Comparison of ENCODE assay signal across 22 cellular contexts in genomic region chr20:46580613-46581012, GRCh38. TPM values are rescaled to one million over a fixed set of nuclear protein-coding genes. Genes with fewer than 3 reads are reported as not detected.
DNase-seq lines count a peak whose midpoint lies in the region; ATAC-seq, FAIRE-seq and TF ChIP-seq lines count a peak whose summit lies in the region.
"Had no signal": no experiment of that assay in that cellular context is flagged by ENCODE, and none has a peak within 500 bp of the region (broad histone marks: within the 10 kb centered on the region; RNA-seq: fewer than 3 reads in every experiment).

No MANE protein-coding gene starts in this region.

- ATAC-seq in GM19452 (IDR thresholded peaks at IDR 0.05; ENCODE audit: unreplicated experiment) = no peak
- ATAC-seq: CD8-positive, alpha-beta T cell had no signal

- WGBS in mesendoderm (ENCODE audit: extremely low coverage, insufficient coverage, low lambda C conversion rate) = no CpG with 5 or more reads among the region's 1 CpG

- H3K4me2 ChIP-seq in mesendoderm (ENCODE audit: low read length) = no peak overlapping the region

- no peak overlapping the region for H3K18ac ChIP-seq in mesendoderm (ENCODE audit: low read length)

- no peak overlapping the region for H4K5ac ChIP-seq in mesendoderm (ENCODE audit: low read length)

- H3K4me1 ChIP-seq in mesendoderm (ENCODE audit: control insufficient read depth, low read depth, low read length) = peaks cover 10% of the 10 kb centered on the region
- H3K4me1 ChIP-seq: HAP-1 had no signal

- H4K8ac ChIP-seq in mesendoderm (ENCODE audit: low read depth, low read length) = no peak overlapping the region

- no peak overlapping the region for H2BK120ac ChIP-seq in mesendoderm (ENCODE audit: low read depth, low read length)

- no peaks in the 10 kb centered on the region for H3K79me1 ChIP-seq in mesendoderm (ENCODE audit: low read length)

- TF ChIP-seq CTCF in bronchial epithelial cell (IDR thresholded peaks at IDR 0.05; ENCODE audit: insufficient read depth, low read length, severe bottlenecking) = no peak

- H3K9ac ChIP-seq in mesendoderm (ENCODE audit: low read length) = no peak overlapping the region

- no peaks in the 10 kb centered on the region for H3K27me3 ChIP-seq in bronchial epithelial cell (ENCODE audit: control insufficient read depth, insufficient read depth, low read length)
- no peaks in the 10 kb centered on the region for H3K27me3 ChIP-seq in mesendoderm (ENCODE audit: insufficient read depth, low read length, poor library complexity)

- DNase-seq in DMS53 (lab: John Stamatoyannopoulos, UW) = peak; percentile 29
- no peak for DNase-seq in DMS53 treated with DMSO at 0.1 percent for 48 hours (lab: John Stamatoyannopoulos, UW; ENCODE audit: unreplicated experiment)
- DNase-seq in RKO (ENCODE audit: low spot score) = peak; percentile 24
- peak; percentile 10 for DNase-seq in bronchial epithelial cell (ENCODE audit: low read depth)
- DNase-seq in mesendoderm = peak; percentile 12
- DNase-seq in NCI-H69 (lab: John Stamatoyannopoulos, UW) = no peak
- no peak for DNase-seq in NCI-H524 treated with DMSO at 0.1 percent for 48 hours (lab: John Stamatoyannopoulos, UW)
- DNase-seq: CD8-positive, alpha-beta T cell; COR-L47; DMS153; HFFc6; IMR-90 had no signal

- no peak overlapping the region for H3K56ac ChIP-seq in mesendoderm (ENCODE audit: low read length)

- H3K4ac ChIP-seq in mesendoderm (ENCODE audit: low read depth, low read length) = no peak overlapping the region

- FAIRE-seq in bronchial epithelial cell (lab: Jason Lieb, UNC) = no peak
- FAIRE-seq: D721Med, GM12892, H1 had no signal

- H3K36me3 ChIP-seq in bronchial epithelial cell (ENCODE audit: control insufficient read depth, insufficient read depth, low read length) = no peaks in the 10 kb centered on the region
- no peaks in the 10 kb centered on the region for H3K36me3 ChIP-seq in mesendoderm (ENCODE audit: control insufficient read depth, insufficient read depth, low read length)
- H3K36me3 ChIP-seq: HAP-1 had no signal

- H2AK5ac ChIP-seq in mesendoderm (ENCODE audit: low read length) = no peak overlapping the region

- H3K79me2 ChIP-seq in mesendoderm (ENCODE audit: control insufficient read depth, insufficient read depth, low read length) = no peaks in the 10 kb centered on the region

- no peak overlapping the region for H3K23ac ChIP-seq in mesendoderm (ENCODE audit: low read length)

- no peak overlapping the region for H2BK5ac ChIP-seq in mesendoderm (ENCODE audit: low read length)

- H2BK15ac ChIP-seq in mesendoderm (replicated peaks; ENCODE audit: low read depth) = no peak overlapping the region

- H3K4me3 ChIP-seq in bronchial epithelial cell (ENCODE audit: low read depth, low read length) = no peak overlapping the region
- H3K4me3 ChIP-seq in mesendoderm (ENCODE audit: low read length) = no peak overlapping the region
- H3K4me3 ChIP-seq: HAP-1 had no signal

- H3K27ac ChIP-seq in mesendoderm (ENCODE audit: low read depth, low read length) = no peak overlapping the region
- H3K27ac ChIP-seq: 22Rv1, HL-60 had no signal

RNA-seq across cellular contexts. Expression of gene OCSTAMP, which starts 30.2 kb away (rescaled TPM):
- not detected in 2 replicates for total RNA-seq in bronchial epithelial cell
- polyA plus RNA-seq in mesendoderm (2013, experiment 1 of 2) = 0.24 TPM
- 0.25 TPM for polyA plus RNA-seq in mesendoderm (2013, experiment 2 of 2)
- total RNA-seq: A673; CD8-positive, alpha-beta T cell; HFFc6; IMR-90 had no signal
- polyA plus RNA-seq: BJ, CD14-positive monocyte, IMR-90 had no signal

Comparison
In these comparisons a context has a peak if more than half of its experiments do, and no peak if none do; other contexts are left out.
1. DNase-seq: peak in DMS53 (single experiment), RKO (single experiment), bronchial epithelial cell (single experiment) and mesendoderm (single experiment); none in DMS53 treated with DMSO at 0.1 percent for 48 hours (single experiment), NCI-H69 (single experiment) and NCI-H524 treated with DMSO at 0.1 percent for 48 hours (single experiment).